In genomic region chr1:151574575-151575529, GRCh38 we compare ENCODE assay signal across 10 cellular contexts. TPM values are rescaled to one million over a fixed set of nuclear protein-coding genes. Genes with fewer than 3 reads are reported as not detected.
DNase-seq lines count a peak whose midpoint lies in the region; ATAC-seq and TF ChIP-seq lines count a peak whose summit lies in the region.
"Had no signal": no experiment of that assay in that cellular context is flagged by ENCODE, and none has a peak within 500 bp of the region (broad histone marks: within the 10 kb centered on the region; RNA-seq: fewer than 3 reads in every experiment).

No MANE protein-coding gene starts in this region.

- H3K9me3 ChIP-seq in hepatocyte (ENCODE audit: low read depth) (no peaks in the 10 kb centered on the region), psoas muscle (no peaks in the 10 kb centered on the region)

- no peak for TF ChIP-seq CTCF in GM12865 (IDR thresholded peaks at IDR 0.05; ENCODE audit: insufficient read depth, low read depth, low read length, missing control alignments)
- no peak for TF ChIP-seq CTCF in hepatocyte (IDR thresholded peaks at IDR 0.05; ENCODE audit: poor library complexity)
- TF ChIP-seq CTCF in psoas muscle (IDR thresholded peaks at IDR 0.05): no peak

- H2AFZ ChIP-seq in hepatocyte: no peak overlapping the region

- peaks cover 3% of the 10 kb centered on the region for H3K36me3 Mint-ChIP-seq in activated CD4-positive, alpha-beta memory T cell treated with anti-CD3 and anti-CD28 coated beads for 36 hours
- H3K36me3 Mint-ChIP-seq in effector memory CD8-positive, alpha-beta T cell (ENCODE audit: insufficient read depth): peaks cover 4% of the 10 kb centered on the region

- CTCF ChIA-PET in activated CD4-positive, alpha-beta memory T cell treated with anti-CD3 and anti-CD28 coated beads for 36 hours (lab: Charles Lee): interaction anchor here (0.6 to 1.3 kb wide), 3 partner anchors 19 to 421 kb away, joined by 3 read pairs; no protein-coding TSS in a partner anchor

- POLR2A ChIA-PET in activated CD4-positive, alpha-beta memory T cell treated with anti-CD3 and anti-CD28 coated beads for 36 hours (lab: Charles Lee): no interaction called here

- no peaks in the 10 kb centered on the region for H3K79me2 ChIP-seq in hepatocyte

- no peak overlapping the region for H3K4me3 Mint-ChIP-seq in activated CD4-positive, alpha-beta memory T cell treated with anti-CD3 and anti-CD28 coated beads for 36 hours
- H3K4me3 Mint-ChIP-seq in effector memory CD8-positive, alpha-beta T cell: no peak overlapping the region

- no peak overlapping the region for H3K4me2 ChIP-seq in hepatocyte

- H3K36me3 ChIP-seq in hepatocyte (replicated peaks; ENCODE audit: insufficient read depth, low read depth): no peaks in the 10 kb centered on the region
- peaks cover 0 to 17% of the 10 kb centered on the region in 2 donors for H3K36me3 ChIP-seq in psoas muscle (ENCODE audit: insufficient read depth in 1 of 2, low read depth in 1 of 2)

- H3K9me2 ChIP-seq in hepatocyte (replicated peaks; ENCODE audit: insufficient read depth): no peaks in the 10 kb centered on the region

- no peaks in the 10 kb centered on the region for H3K9me3 Mint-ChIP-seq in activated CD4-positive, alpha-beta memory T cell treated with anti-CD3 and anti-CD28 coated beads for 36 hours
- no peaks in the 10 kb centered on the region for H3K9me3 Mint-ChIP-seq in effector memory CD8-positive, alpha-beta T cell

- intact Hi-C loops in activated CD4-positive, alpha-beta memory T cell treated with anti-CD3 and anti-CD28 coated beads for 36 hours (cut with micrococcal nuclease): no loop called here
- intact Hi-C loops in psoas muscle (cut with DNase I): no loop called here

- H3K4me3 ChIP-seq in GM12865 (ENCODE audit: low read depth, low read length) (no peak overlapping the region), hepatocyte (no peak overlapping the region), psoas muscle (no peak overlapping the region)

- no peaks in the 10 kb centered on the region for H3K27me3 ChIP-seq in hepatocyte
- no peaks in the 10 kb centered on the region for H3K27me3 ChIP-seq in psoas muscle (ENCODE audit: insufficient read depth in 3 of 3, low read length in 2 of 3)

- H3K4me1 ChIP-seq in hepatocyte (ENCODE audit: insufficient read depth): no peaks in the 10 kb centered on the region
- no peaks in the 10 kb centered on the region for H3K4me1 ChIP-seq in psoas muscle

- H3K27ac Mint-ChIP-seq in activated CD4-positive, alpha-beta memory T cell treated with anti-CD3 and anti-CD28 coated beads for 36 hours: no peak overlapping the region
- H3K27ac Mint-ChIP-seq in effector memory CD8-positive, alpha-beta T cell: no peak overlapping the region

- H3K4me1 Mint-ChIP-seq in activated CD4-positive, alpha-beta memory T cell treated with anti-CD3 and anti-CD28 coated beads for 36 hours (ENCODE audit: low read depth): peaks cover 7% of the 10 kb centered on the region
- H3K4me1 Mint-ChIP-seq in effector memory CD8-positive, alpha-beta T cell (ENCODE audit: low read depth in 2 of 2): no peaks in the 10 kb centered on the region

- no peak overlapping the region for H3K27ac ChIP-seq in hepatocyte
- H3K27ac ChIP-seq in psoas muscle: no peak overlapping the region

- DNase-seq in 8988T (peak; percentile 50), GM12865 (ENCODE audit: low read depth) (peak; percentile 62), hepatocyte (ENCODE audit: low spot score) (peak; percentile 32), psoas muscle (no peak), NCI-H446 (lab: John Stamatoyannopoulos, UW) (no peak)
- peak; percentile 56 for DNase-seq in activated CD4-positive, alpha-beta memory T cell treated with anti-CD3 and anti-CD28 coated beads for 36 hours
- DNase-seq in effector memory CD8-positive, alpha-beta T cell: no peak
- DNase-seq: DMS79, NCI-H748 treated with DMSO at 0.1 percent for 48 hours had no signal

- H3K27me3 Mint-ChIP-seq in activated CD4-positive, alpha-beta memory T cell treated with anti-CD3 and anti-CD28 coated beads for 36 hours: no peaks in the 10 kb centered on the region
- no peaks in the 10 kb centered on the region for H3K27me3 Mint-ChIP-seq in effector memory CD8-positive, alpha-beta T cell

- H4K20me1 ChIP-seq in hepatocyte (ENCODE audit: insufficient read depth, poor library complexity, severe bottlenecking): no peaks in the 10 kb centered on the region

- no peak for ATAC-seq in GM18858 (IDR thresholded peaks at IDR 0.05; ENCODE audit: unreplicated experiment)
- ATAC-seq in psoas muscle: no peak
- no peak for ATAC-seq in effector memory CD8-positive, alpha-beta T cell (replicated peaks)

- WGBS in hepatocyte (ENCODE audit: low lambda C conversion rate, missing lambda C conversion rate): 93% methylated on average over 12 of the region's 12 CpGs
- 74 to 79% (median 79%) methylated on average over 12 of the region's 12 CpGs for WGBS in psoas muscle, 3 donors

RNA-seq across cellular contexts. Expression of gene TUFT1, which starts 34.7 kb away (rescaled TPM):
- total RNA-seq in activated CD4-positive, alpha-beta memory T cell treated with anti-CD3 and anti-CD28 coated beads for 36 hours: 1 to 10 TPM; 3.0 to 4.1 TPM
- 18.3 and 29.8 TPM in 2 replicates for total RNA-seq in hepatocyte
- 29.2 and 30.1 TPM in 2 replicates for polyA plus RNA-seq in hepatocyte
- 1 to 10 TPM in 3 of 4 donors, under 1 TPM in 1; 0.97 to 5.3 (median 1.7) TPM for total RNA-seq in psoas muscle
- polyA plus RNA-seq in psoas muscle: 1 to 10 TPM in 2 of 3 donors, under 1 TPM in 1; 0.86 to 3.0 (median 1.1) TPM

RNA-seq across cellular contexts. Expression of gene SNX27, which starts 37.0 kb away (rescaled TPM):
- total RNA-seq in activated CD4-positive, alpha-beta memory T cell treated with anti-CD3 and anti-CD28 coated beads for 36 hours: 10 to 100 TPM; 27.1 to 30.7 TPM
- total RNA-seq in hepatocyte: 35.1 and 38.7 TPM in 2 replicates
- 18.2 and 24.0 TPM in 2 replicates for polyA plus RNA-seq in hepatocyte
- 10 to 100 TPM; 39.8 to 47.2 (median 43.3) TPM for total RNA-seq in psoas muscle
- polyA plus RNA-seq in psoas muscle: 10 to 100 TPM; 10.7 to 41.0 (median 11.2) TPM

Comparison
In these comparisons a context has a peak if more than half of its experiments do, and no peak if none do; other contexts are left out.
1. DNase-seq: peak in 8988T (single experiment), GM12865 (single experiment), activated CD4-positive, alpha-beta memory T cell treated with anti-CD3 and anti-CD28 coated beads for 36 hours (single experiment) and hepatocyte (single experiment); none in psoas muscle (0 of 2), NCI-H446 (0 of 2) and effector memory CD8-positive, alpha-beta T cell (0 of 3).